Comparison of ENCODE assay signal across 24 cellular contexts in the genomic region with DNA sequence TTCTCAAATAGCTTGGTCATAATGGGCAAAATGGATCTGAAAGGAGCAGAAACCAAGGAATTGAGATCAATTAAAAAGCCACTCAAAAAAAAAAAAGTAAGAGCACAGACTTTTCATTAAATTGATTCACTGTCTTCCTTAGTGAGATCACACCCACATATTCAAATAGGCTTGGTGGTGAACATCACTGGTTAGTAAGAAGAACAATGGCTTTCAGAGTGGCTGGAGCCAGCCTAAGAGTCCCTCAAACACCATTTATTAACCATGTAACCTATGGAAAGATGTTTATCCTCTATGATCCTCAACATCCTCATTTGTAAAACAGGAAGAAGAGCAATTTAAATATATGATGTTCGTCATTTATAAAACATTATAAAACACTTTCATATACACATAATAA.
"Had no signal": no experiment of that assay in that cellular context is flagged by ENCODE, and none has a peak within 500 bp of the region (broad histone marks: within the 10 kb centered on the region; RNA-seq: fewer than 3 reads in every experiment).

No MANE protein-coding gene starts in this region.

- DNase-seq: naive thymus-derived CD8-positive, alpha-beta T cell; nephron progenitor cell; nucleus accumbens; pancreas; posterior cingulate gyrus; psoas muscle; right cardiac atrium; right lobe of liver; sigmoid colon; small intestine; stimulated activated CD4-positive, alpha-beta T cell treated with anti-CD3 and anti-CD28 coated beads, Interleukin-15, amount 100 ng/mL, for 24 hours; stimulated activated CD4-positive, alpha-beta T cell treated with anti-CD3 and anti-CD28 coated beads, Interleukin-4, amount 100 ng/mL, for 1 hour; stimulated activated CD4-positive, alpha-beta T cell treated with anti-CD3 and anti-CD28 coated beads, Interleukin-4, amount 100 ng/mL, for 4 hours; stimulated activated CD8-positive, alpha-beta memory T cell treated with anti-CD3 and anti-CD28 coated beads, Interleukin-4, amount 100 ng/mL, for 48 hours; stimulated activated naive CD4-positive, alpha-beta T cell; stimulated activated naive CD8-positive, alpha-beta T cell treated with anti-CD3 and anti-CD28 coated beads, Interleukin-15, amount 100 ng/mL, for 72 hours; stimulated activated naive CD8-positive, alpha-beta T cell treated with anti-CD3 and anti-CD28 coated beads, Interleukin-15, Interleukin-2, amounts not matched to agents 100 U/mL and 50 U/mL, for 24 hours; thyroid gland; trophoblast cell; upper lobe of left lung had no signal

- H3K4me3 Mint-ChIP-seq: naive thymus-derived CD8-positive, alpha-beta T cell; natural killer cell treated with Interleukin-12 subunit alpha and Interleukin-12 subunit beta and Interleukin-15 and Interleukin-18, amount 100 ng/mL, for 72 hours; nephron progenitor cell; neural crest cell; stimulated activated memory B cell treated with anti-CD40 and anti-IgM and Interleukin-4, amounts not matched to agents 10 μg/mL and 1 μg/mL and 100 μg/mL, for 72 hours; stimulated activated naive CD8-positive, alpha-beta T cell treated with anti-CD3 and anti-CD28 coated beads, Interleukin-15, amount 100 ng/mL, for 72 hours had no signal

- H3K36me3 Mint-ChIP-seq: natural killer cell treated with Interleukin-12 subunit alpha and Interleukin-12 subunit beta and Interleukin-15 and Interleukin-18, amount 100 ng/mL, for 72 hours; stimulated activated memory B cell treated with anti-CD40 and anti-IgM and Interleukin-4, amounts not matched to agents 10 μg/mL and 1 μg/mL and 100 μg/mL, for 72 hours had no signal

- H3K27ac Mint-ChIP-seq: naive thymus-derived CD8-positive, alpha-beta T cell; natural killer cell treated with Interleukin-12 subunit alpha and Interleukin-12 subunit beta and Interleukin-15 and Interleukin-18, amount 100 ng/mL, for 72 hours; nephron progenitor cell; progenitor cell of endocrine pancreas; stimulated activated memory B cell treated with anti-CD40 and anti-IgM and Interleukin-4, amounts not matched to agents 10 μg/mL and 1 μg/mL and 100 μg/mL, for 72 hours; stimulated activated naive CD8-positive, alpha-beta T cell treated with anti-CD3 and anti-CD28 coated beads, Interleukin-15, amount 100 ng/mL, for 72 hours had no signal

- H3K9me3 Mint-ChIP-seq: naive thymus-derived CD8-positive, alpha-beta T cell; natural killer cell treated with Interleukin-12 subunit alpha and Interleukin-12 subunit beta and Interleukin-15 and Interleukin-18, amount 100 ng/mL, for 72 hours; nephron progenitor cell; stimulated activated memory B cell treated with anti-CD40 and anti-IgM and Interleukin-4, amounts not matched to agents 10 μg/mL and 1 μg/mL and 100 μg/mL, for 72 hours; stimulated activated naive CD8-positive, alpha-beta T cell treated with anti-CD3 and anti-CD28 coated beads, Interleukin-15, amount 100 ng/mL, for 72 hours had no signal

- ATAC-seq: naive thymus-derived CD8-positive, alpha-beta T cell; natural killer cell treated with Interleukin-12 subunit alpha and Interleukin-12 subunit beta and Interleukin-15 and Interleukin-18, amount 100 ng/mL, for 72 hours; pancreas; psoas muscle; right cardiac atrium; right lobe of liver; stimulated activated memory B cell treated with anti-CD40 and anti-IgM and Interleukin-4, amounts not matched to agents 10 μg/mL and 1 μg/mL and 100 μg/mL, for 72 hours; stimulated activated naive CD8-positive, alpha-beta T cell treated with anti-CD3 and anti-CD28 coated beads, Interleukin-15, amount 100 ng/mL, for 72 hours; stimulated activated naive CD8-positive, alpha-beta T cell treated with anti-CD3 and anti-CD28 coated beads, Interleukin-15, Interleukin-2, amounts not matched to agents 100 U/mL and 50 U/mL, for 24 hours had no signal

- H3K27me3 Mint-ChIP-seq: naive thymus-derived CD8-positive, alpha-beta T cell; progenitor cell of endocrine pancreas; stimulated activated memory B cell treated with anti-CD40 and anti-IgM and Interleukin-4, amounts not matched to agents 10 μg/mL and 1 μg/mL and 100 μg/mL, for 72 hours; stimulated activated naive CD8-positive, alpha-beta T cell treated with anti-CD3 and anti-CD28 coated beads, Interleukin-15, amount 100 ng/mL, for 72 hours had no signal
